Comparison of ENCODE assay signal across 23 cellular contexts in genomic region chr21:36375994-36376393, GRCh38. TPM values are rescaled to one million over a fixed set of nuclear protein-coding genes. Genes with fewer than 3 reads are reported as not detected.
A peak's percentile ranks its signal among the peaks of the same experiment; 100 is the strongest.
DNase-seq lines count a peak whose midpoint lies in the region; ATAC-seq and TF ChIP-seq lines count a peak whose summit lies in the region.
"Had no signal": no experiment of that assay in that cellular context is flagged by ENCODE, and none has a peak within 500 bp of the region (broad histone marks: within the 10 kb centered on the region; RNA-seq: fewer than 3 reads in every experiment).

No MANE protein-coding gene starts in this region.

- H3K4me3 Mint-ChIP-seq in activated T-cell treated with anti-CD3 and anti-CD28 coated beads, Interleukin-2, amount 50 U/mL, for 72 hours: no peak overlapping the region
- H3K4me3 Mint-ChIP-seq: CD14-positive monocyte; CD4-positive, alpha-beta T cell; CD8-positive, alpha-beta memory T cell; HFFc6 had no signal

- intact Hi-C loops in mammary epithelial cell (cut with micrococcal nuclease) (no loop called here), breast epithelium (cut with DNase I; ENCODE audit: low total_unique reads) (no loop called here), OCI-LY7 (cut with micrococcal nuclease; ENCODE audit: unreplicated experiment) (no loop called here), left colon (cut with DNase I, micrococcal nuclease) (no loop called here)

- H3K27ac Mint-ChIP-seq in activated T-cell treated with anti-CD3 and anti-CD28 coated beads, Interleukin-2, amount 50 U/mL, for 72 hours: no peak overlapping the region
- H3K27ac Mint-ChIP-seq: CD14-positive monocyte; CD4-positive, alpha-beta T cell; CD8-positive, alpha-beta memory T cell; HFFc6 had no signal

- TF ChIP-seq CTCF in mammary epithelial cell (conservative IDR thresholded peaks at IDR 0.05 in 1 of 2, IDR thresholded peaks at IDR 0.05 in 1 of 2; ENCODE audit: extremely low read depth in 1 of 2, insufficient read depth in 1 of 2, low read depth in 1 of 2, low read length in 2 of 2) (no peak), breast epithelium (IDR thresholded peaks at IDR 0.05) (no peak), OCI-LY7 (conservative IDR thresholded peaks at IDR 0.05; ENCODE audit: low read length) (no peak), foreskin fibroblast (IDR thresholded peaks at IDR 0.05; ENCODE audit: low read depth, low read length) (no peak)

- BruUV-seq in mammary epithelial cell (replicated peaks; lab: Mats Ljungman, UMichigan): TSS peak; percentile 36
- BruUV-seq in OCI-LY7 (replicated peaks; lab: Mats Ljungman, UMichigan): TSS peak; percentile 29

- no peaks in the 10 kb centered on the region for H3K4me1 ChIP-seq in mammary epithelial cell (ENCODE audit: insufficient read depth, low read length)
- no peaks in the 10 kb centered on the region for H3K4me1 ChIP-seq in breast epithelium
- no peaks in the 10 kb centered on the region for H3K4me1 ChIP-seq in OCI-LY7 (ENCODE audit: insufficient read depth, low read length, poor library complexity, severe bottlenecking)
- H3K4me1 ChIP-seq: A549, BE2C had no signal

- no peaks in the 10 kb centered on the region for H3K27me3 ChIP-seq in mammary epithelial cell (ENCODE audit: insufficient read depth, low read length)
- H3K27me3 ChIP-seq in breast epithelium: no peaks in the 10 kb centered on the region
- H3K27me3 ChIP-seq: BE2C; BLaER1 treated with 17β-estradiol and CSF1 and Interleukin-3, amounts not matched to agents 10 nM and 100 nM had no signal

- peaks cover 5 to 23% of the 10 kb centered on the region in 2 donors for H3K36me3 Mint-ChIP-seq in activated T-cell treated with anti-CD3 and anti-CD28 coated beads, Interleukin-2, amount 50 U/mL, for 72 hours (ENCODE audit: insufficient read depth in 2 of 2)

- no peaks in the 10 kb centered on the region for H4K20me1 ChIP-seq in mammary epithelial cell (ENCODE audit: insufficient read depth, low read length)
- no peaks in the 10 kb centered on the region for H4K20me1 ChIP-seq in OCI-LY7 (ENCODE audit: insufficient read depth, low read length)

- H3K79me2 ChIP-seq in mammary epithelial cell (ENCODE audit: insufficient read depth, low read length): peaks cover 6% of the 10 kb centered on the region
- H3K79me2 ChIP-seq in OCI-LY7 (ENCODE audit: insufficient read depth, low read depth, low read length): no peaks in the 10 kb centered on the region

- peaks cover 45% of the 10 kb centered on the region for H3K36me3 ChIP-seq in mammary epithelial cell (ENCODE audit: insufficient read depth, low read length)
- peaks cover 6% of the 10 kb centered on the region for H3K36me3 ChIP-seq in breast epithelium
- peaks cover 69% of the 10 kb centered on the region for H3K36me3 ChIP-seq in OCI-LY7 (ENCODE audit: insufficient read depth, low read length)

- no peak for DNase-seq in mammary epithelial cell
- DNase-seq in breast epithelium (ENCODE audit: low spot score in 2 of 2): no peak
- DNase-seq in OCI-LY7 (ENCODE audit: low spot score): no peak
- DNase-seq in left colon: no peak
- no peak for DNase-seq in activated T-cell treated with anti-CD3 and anti-CD28 coated beads, Interleukin-2, amount 50 U/mL, for 72 hours
- no peak for DNase-seq in foreskin fibroblast
- DNase-seq: ACHN; AML-193; BE2C; CD4-positive, alpha-beta T cell; CD8-positive, alpha-beta memory T cell; DMS 273 treated with DMSO at 0.1 percent for 48 hours; DMS79; EL; GF-D8; GOT3; HFFc6 had no signal

- POLR2A ChIA-PET in OCI-LY7 (lab: Charles Lee): interaction anchor here (0.8 kb wide), 1 partner anchor 238 kb away, joined by 3 read pairs; no protein-coding TSS in a partner anchor

- no peak for TF ChIP-seq POLR2A in breast epithelium (IDR thresholded peaks at IDR 0.05)

- ATAC-seq in left colon (peak; percentile 73), HG03432 (IDR thresholded peaks at IDR 0.05; ENCODE audit: unreplicated experiment) (no peak)
- ATAC-seq in activated T-cell treated with anti-CD3 and anti-CD28 coated beads, Interleukin-2, amount 50 U/mL, for 72 hours (replicated peaks in 1 of 2): no peak
- ATAC-seq: A549 had no signal

- CTCF ChIA-PET in mammary epithelial cell (lab: Charles Lee; ENCODE audit: low non-redundant PET): no interaction called here
- CTCF ChIA-PET in OCI-LY7 (lab: Charles Lee; ENCODE audit: unreplicated experiment): no interaction called here

- no peak overlapping the region for H3K9ac ChIP-seq in mammary epithelial cell (ENCODE audit: insufficient read depth, low read length)
- H3K9ac ChIP-seq: BLaER1 treated with 17β-estradiol and CSF1 and Interleukin-3, amounts not matched to agents 10 nM and 100 nM had no signal

- no peaks in the 10 kb centered on the region for H3K9me3 Mint-ChIP-seq in activated T-cell treated with anti-CD3 and anti-CD28 coated beads, Interleukin-2, amount 50 U/mL, for 72 hours
- H3K9me3 Mint-ChIP-seq: CD14-positive monocyte; CD4-positive, alpha-beta T cell; CD8-positive, alpha-beta memory T cell; HFFc6 had no signal

- H3K4me3 ChIP-seq in mammary epithelial cell (replicated peaks in 1 of 3; ENCODE audit: insufficient read depth in 1 of 3, low read depth in 2 of 3, low read length in 3 of 3): no peak overlapping the region
- no peak overlapping the region for H3K4me3 ChIP-seq in breast epithelium
- H3K4me3 ChIP-seq in OCI-LY7 (ENCODE audit: low read depth, low read length, poor library complexity, severe bottlenecking): no peak overlapping the region
- H3K4me3 ChIP-seq in foreskin fibroblast (ENCODE audit: low read depth in 1 of 2, low read length in 2 of 2): no peak overlapping the region
- H3K4me3 ChIP-seq: A549; BLaER1 treated with 17β-estradiol and CSF1 and Interleukin-3, amounts not matched to agents 10 nM and 100 nM; HAP-1 had no signal

- H3K4me1 Mint-ChIP-seq in activated T-cell treated with anti-CD3 and anti-CD28 coated beads, Interleukin-2, amount 50 U/mL, for 72 hours (ENCODE audit: low read depth): no peaks in the 10 kb centered on the region
- H3K4me1 Mint-ChIP-seq: CD14-positive monocyte had no signal

- H3K27ac ChIP-seq in mammary epithelial cell (ENCODE audit: insufficient read depth, low read depth, low read length): no peak overlapping the region
- H3K27ac ChIP-seq in breast epithelium: no peak overlapping the region
- H3K27ac ChIP-seq in OCI-LY7 (ENCODE audit: low read depth, low read length, poor library complexity, severe bottlenecking): no peak overlapping the region
- H3K27ac ChIP-seq: 22Rv1; A549; BLaER1 treated with 17β-estradiol and CSF1 and Interleukin-3, amounts not matched to agents 10 nM and 100 nM had no signal

- H3K9me3 ChIP-seq in mammary epithelial cell (replicated peaks; ENCODE audit: insufficient read depth, low read length) (no peaks in the 10 kb centered on the region), breast epithelium (no peaks in the 10 kb centered on the region), OCI-LY7 (ENCODE audit: low read length) (no peaks in the 10 kb centered on the region)
- H3K9me3 ChIP-seq: A549; BE2C; BLaER1 treated with 17β-estradiol and CSF1 and Interleukin-3, amounts not matched to agents 10 nM and 100 nM; HAP-1 had no signal

- H3K27me3 Mint-ChIP-seq in activated T-cell treated with anti-CD3 and anti-CD28 coated beads, Interleukin-2, amount 50 U/mL, for 72 hours (ENCODE audit: low read depth): no peaks in the 10 kb centered on the region
- H3K27me3 Mint-ChIP-seq: CD4-positive, alpha-beta T cell; CD8-positive, alpha-beta memory T cell had no signal

- dilution Hi-C loops in mammary epithelial cell (cut with HindIII; ENCODE audit: low sequenced_read_pairs): no loop called here

- H3K9me2 ChIP-seq in OCI-LY7 (ENCODE audit: insufficient read depth, low read length): no peaks in the 10 kb centered on the region

- no peak overlapping the region for H2AFZ ChIP-seq in mammary epithelial cell (ENCODE audit: low read depth, low read length)
- no peak overlapping the region for H2AFZ ChIP-seq in OCI-LY7 (ENCODE audit: low read length)

- H3K4me2 ChIP-seq in mammary epithelial cell (ENCODE audit: insufficient read depth, low read depth, low read length) (no peak overlapping the region), OCI-LY7 (ENCODE audit: low read length) (no peak overlapping the region)
- H3K4me2 ChIP-seq: A549; BLaER1 treated with 17β-estradiol and CSF1 and Interleukin-3, amounts not matched to agents 10 nM and 100 nM had no signal

- in situ Hi-C loops in mammary epithelial cell (cut with MboI; ENCODE audit: low sequenced_read_pairs in 2 of 2): no loop called here

RNA-seq across cellular contexts. Expression of gene CHAF1B, which starts 9.2 kb away (rescaled TPM):
- total RNA-seq in mammary epithelial cell (10 to 100 TPM in 1 of 2 donors, 1 to 10 TPM in 1; 2.3 to 12.3 TPM), breast epithelium (1 to 10 TPM in 2 of 3 donors, under 1 TPM in 1; 0.64 to 2.8 (median 1.6) TPM), OCI-LY7 (2022) (21.5 and 24.0 TPM in 2 replicates), left colon (1 to 10 TPM; 1.4 to 2.7 TPM)
- polyA plus RNA-seq in mammary epithelial cell: 10.3 TPM
- 8.2 TPM for polyA minus RNA-seq in mammary epithelial cell
- 8.7 and 9.9 TPM in 2 replicates for total RNA-seq in OCI-LY7 (2014; rRNA removed; shearing (Covaris generic))
- total RNA-seq in activated T-cell treated with anti-CD3 and anti-CD28 coated beads, Interleukin-2, amount 50 U/mL, for 72 hours: 10 to 100 TPM; 26.0 to 35.1 TPM
- polyA plus RNA-seq: CD14-positive monocyte had no signal

RNA-seq across cellular contexts. Expression of gene MORC3, which starts 56.0 kb away (rescaled TPM):
- total RNA-seq in mammary epithelial cell: 10 to 100 TPM; 32.3 to 44.2 TPM
- 11.9 TPM for polyA plus RNA-seq in mammary epithelial cell
- polyA minus RNA-seq in mammary epithelial cell: 14.8 TPM
- total RNA-seq in breast epithelium: 10 to 100 TPM; 38.9 to 62.8 (median 54.7) TPM
- total RNA-seq in OCI-LY7 (2014; rRNA removed; shearing (Covaris generic)): 23.0 and 26.4 TPM in 2 replicates
- total RNA-seq in OCI-LY7 (2022): 34.3 and 37.8 TPM in 2 replicates
- 10 to 100 TPM; 23.4 to 29.7 TPM for total RNA-seq in left colon
- 10 to 100 TPM; 30.2 to 32.7 TPM for total RNA-seq in activated T-cell treated with anti-CD3 and anti-CD28 coated beads, Interleukin-2, amount 50 U/mL, for 72 hours
